ENCODE assay signal across 16 cellular contexts in the genomic region with DNA sequence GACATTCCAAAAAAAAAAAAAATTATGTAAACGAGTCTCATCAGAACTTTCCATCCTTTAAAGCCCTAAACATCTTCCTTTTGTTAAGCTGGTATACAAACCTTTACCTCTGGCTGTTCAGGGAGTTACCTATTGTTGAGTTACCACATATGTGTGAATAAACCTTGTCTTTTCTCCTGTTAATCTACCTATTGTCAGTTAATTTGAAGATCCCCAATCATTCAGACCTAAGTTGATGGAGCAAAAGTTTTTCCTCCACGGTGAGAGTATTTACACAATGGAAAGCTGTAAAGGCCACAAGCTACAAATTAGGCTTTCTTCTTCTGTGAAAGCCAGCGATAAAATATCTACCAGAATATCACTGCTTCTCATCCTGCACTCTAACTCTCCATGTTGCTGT.
A peak's percentile ranks its signal among the peaks of the same experiment; 100 is the strongest.
DNase-seq lines count a peak whose midpoint lies in the region; ATAC-seq and TF ChIP-seq lines count a peak whose summit lies in the region.
"Had no signal": no experiment of that assay in that cellular context is flagged by ENCODE, and none has a peak within 500 bp of the region (broad histone marks: within the 10 kb centered on the region; RNA-seq: fewer than 3 reads in every experiment).

No MANE protein-coding gene starts in this region.

- CTCF ChIA-PET in WTC11 (lab: Charles Lee) = interaction anchor here (1.3 to 1.5 kb wide), 2 partner anchors 360 to 396 kb away, joined by 3 to 4 read pairs; partner anchors contain the start of gene HOXA5

- H3K4me1 Mint-ChIP-seq in WTC11 = peaks cover 17% of the 10 kb centered on the region
- H3K4me1 Mint-ChIP-seq: CD4-positive, CD25-positive, alpha-beta regulatory T cell had no signal

- in situ Hi-C loops in brain microvascular endothelial cell (cut with HindIII; ENCODE audit: low pct_ligation_motif_present, low sequenced_read_pairs) = no loop called here

- POLR2A ChIA-PET in WTC11 (lab: Charles Lee) = no interaction called here

- H3K36me3 Mint-ChIP-seq in WTC11 = no peaks in the 10 kb centered on the region

- H3K36me3 ChIP-seq in H7 (replicated peaks; ENCODE audit: control insufficient read depth, insufficient read depth, low read length) (no peaks in the 10 kb centered on the region), iPS-18a (ENCODE audit: control insufficient read depth, low read depth, low read length) (no peaks in the 10 kb centered on the region), brain microvascular endothelial cell (replicated peaks) (no peaks in the 10 kb centered on the region)
- H3K36me3 ChIP-seq: BLaER1 treated with 17β-estradiol and CSF1 and Interleukin-3, amounts not matched to agents 10 nM and 100 nM had no signal

- DNase-seq in H7 = peak; percentile 4
- no peak for DNase-seq in WTC11 (ENCODE audit: low spot score)
- DNase-seq in brain microvascular endothelial cell = no peak
- no peak for DNase-seq in NCI-H226
- no peak for DNase-seq in T-helper 9 cell
- DNase-seq: ACHN; CD4-positive, CD25-positive, alpha-beta regulatory T cell; DMS53; GOT3; KG1 had no signal

- no peak overlapping the region for H3K27ac Mint-ChIP-seq in WTC11
- H3K27ac Mint-ChIP-seq: CD4-positive, CD25-positive, alpha-beta regulatory T cell had no signal

- peak; percentile 50 for ATAC-seq in WTC11
- ATAC-seq in GM21576 (IDR thresholded peaks at IDR 0.05; ENCODE audit: unreplicated experiment) = no peak
- ATAC-seq: HCT116 had no signal

- H3K4me1 ChIP-seq in iPS-18a (ENCODE audit: control insufficient read depth, low read depth, low read length) = peaks cover 15% of the 10 kb centered on the region
- H3K4me1 ChIP-seq: BLaER1 treated with 17β-estradiol and CSF1 and Interleukin-3, amounts not matched to agents 10 nM and 100 nM had no signal

- H3K27me3 ChIP-seq in H7 (ENCODE audit: control insufficient read depth, insufficient read depth, low read length) (no peaks in the 10 kb centered on the region), iPS-18a (ENCODE audit: control insufficient read depth, insufficient read depth, low read length) (no peaks in the 10 kb centered on the region), brain microvascular endothelial cell (replicated peaks) (no peaks in the 10 kb centered on the region)
- H3K27me3 ChIP-seq: BLaER1 treated with 17β-estradiol and CSF1 and Interleukin-3, amounts not matched to agents 10 nM and 100 nM had no signal

- no peak overlapping the region for H3K4me3 Mint-ChIP-seq in WTC11
- H3K4me3 Mint-ChIP-seq: CD4-positive, CD25-positive, alpha-beta regulatory T cell; IgD-negative memory B cell had no signal

- peaks cover 3% of the 10 kb centered on the region; the same call in 1 of the 2 replicates for H3K27me3 Mint-ChIP-seq in WTC11 (ENCODE audit: low read depth)
- H3K27me3 Mint-ChIP-seq: CD4-positive, CD25-positive, alpha-beta regulatory T cell; IgD-negative memory B cell had no signal

- no peak overlapping the region for H3K27ac ChIP-seq in iPS-18a (ENCODE audit: low read length)
- no peak overlapping the region for H3K27ac ChIP-seq in brain microvascular endothelial cell
- H3K27ac ChIP-seq: BLaER1 treated with 17β-estradiol and CSF1 and Interleukin-3, amounts not matched to agents 10 nM and 100 nM; HL-60 had no signal

- H3K9me3 ChIP-seq in iPS-18a (ENCODE audit: control insufficient read depth, low read depth, low read length) = no peaks in the 10 kb centered on the region
- H3K9me3 ChIP-seq: BLaER1 treated with 17β-estradiol and CSF1 and Interleukin-3, amounts not matched to agents 10 nM and 100 nM had no signal

- TF ChIP-seq CTCF in WTC11 (IDR thresholded peaks at IDR 0.05) (no peak), brain microvascular endothelial cell (IDR thresholded peaks at IDR 0.05; ENCODE audit: low read depth, low read length, missing control alignments) (no peak)

- H3K9me3 Mint-ChIP-seq in WTC11 = no peaks in the 10 kb centered on the region
- H3K9me3 Mint-ChIP-seq: IgD-negative memory B cell had no signal

- H3K4me3 ChIP-seq in H7 (ENCODE audit: insufficient read depth, low read depth, low read length) (no peak overlapping the region), iPS-18a (ENCODE audit: low read length) (peak overlapping the region; percentile 30), brain microvascular endothelial cell (ENCODE audit: low read depth, low read length) (no peak overlapping the region)
- H3K4me3 ChIP-seq: BLaER1 treated with 17β-estradiol and CSF1 and Interleukin-3, amounts not matched to agents 10 nM and 100 nM had no signal

- H3K9ac ChIP-seq in iPS-18a (ENCODE audit: low read length) = peak overlapping the region; percentile 22
- H3K9ac ChIP-seq: BLaER1 treated with 17β-estradiol and CSF1 and Interleukin-3, amounts not matched to agents 10 nM and 100 nM had no signal

TF ChIP-seq in WTC11, 78 proteins besides CTCF, POLR2A, EP300 and RAD21:
- TF ChIP-seq, protein P1, sequence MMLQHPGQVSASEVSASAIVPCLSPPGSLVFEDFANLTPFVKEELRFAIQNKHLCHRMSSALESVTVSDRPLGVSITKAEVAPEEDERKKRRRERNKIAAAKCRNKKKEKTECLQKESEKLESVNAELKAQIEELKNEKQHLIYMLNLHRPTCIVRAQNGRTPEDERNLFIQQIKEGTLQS (CRISPR knock-in tag; conservative IDR thresholded peaks at IDR 0.05) = no peak
- TF ChIP-seq HMGXB4 (CRISPR knock-in tag; IDR thresholded peaks at IDR 0.05) (no peak), E2F4 (CRISPR knock-in tag; IDR thresholded peaks at IDR 0.05; ENCODE audit: borderline replicate concordance, low read depth) (no peak), JAZF1 (CRISPR knock-in tag; IDR thresholded peaks at IDR 0.05) (no peak), PREB (CRISPR knock-in tag; IDR thresholded peaks at IDR 0.05; ENCODE audit: borderline replicate concordance) (no peak)
- TF ChIP-seq, protein P2, sequence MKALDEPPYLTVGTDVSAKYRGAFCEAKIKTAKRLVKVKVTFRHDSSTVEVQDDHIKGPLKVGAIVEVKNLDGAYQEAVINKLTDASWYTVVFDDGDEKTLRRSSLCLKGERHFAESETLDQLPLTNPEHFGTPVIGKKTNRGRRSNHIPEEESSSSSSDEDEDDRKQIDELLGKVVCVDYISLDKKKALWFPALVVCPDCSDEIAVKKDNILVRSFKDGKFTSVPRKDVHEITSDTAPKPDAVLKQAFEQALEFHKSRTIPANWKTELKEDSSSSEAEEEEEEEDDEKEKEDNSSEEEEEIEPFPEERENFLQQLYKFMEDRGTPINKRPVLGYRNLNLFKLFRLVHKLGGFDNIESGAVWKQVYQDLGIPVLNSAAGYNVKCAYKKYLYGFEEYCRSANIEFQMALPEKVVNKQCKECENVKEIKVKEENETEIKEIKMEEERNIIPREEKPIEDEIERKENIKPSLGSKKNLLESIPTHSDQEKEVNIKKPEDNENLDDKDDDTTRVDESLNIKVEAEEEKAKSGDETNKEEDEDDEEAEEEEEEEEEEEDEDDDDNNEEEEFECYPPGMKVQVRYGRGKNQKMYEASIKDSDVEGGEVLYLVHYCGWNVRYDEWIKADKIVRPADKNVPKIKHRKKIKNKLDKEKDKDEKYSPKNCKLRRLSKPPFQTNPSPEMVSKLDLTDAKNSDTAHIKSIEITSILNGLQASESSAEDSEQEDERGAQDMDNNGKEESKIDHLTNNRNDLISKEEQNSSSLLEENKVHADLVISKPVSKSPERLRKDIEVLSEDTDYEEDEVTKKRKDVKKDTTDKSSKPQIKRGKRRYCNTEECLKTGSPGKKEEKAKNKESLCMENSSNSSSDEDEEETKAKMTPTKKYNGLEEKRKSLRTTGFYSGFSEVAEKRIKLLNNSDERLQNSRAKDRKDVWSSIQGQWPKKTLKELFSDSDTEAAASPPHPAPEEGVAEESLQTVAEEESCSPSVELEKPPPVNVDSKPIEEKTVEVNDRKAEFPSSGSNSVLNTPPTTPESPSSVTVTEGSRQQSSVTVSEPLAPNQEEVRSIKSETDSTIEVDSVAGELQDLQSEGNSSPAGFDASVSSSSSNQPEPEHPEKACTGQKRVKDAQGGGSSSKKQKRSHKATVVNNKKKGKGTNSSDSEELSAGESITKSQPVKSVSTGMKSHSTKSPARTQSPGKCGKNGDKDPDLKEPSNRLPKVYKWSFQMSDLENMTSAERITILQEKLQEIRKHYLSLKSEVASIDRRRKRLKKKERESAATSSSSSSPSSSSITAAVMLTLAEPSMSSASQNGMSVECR (CRISPR knock-in tag; IDR thresholded peaks at IDR 0.05; ENCODE audit: borderline replicate concordance) = no peak
